Comparison of ENCODE assay signal across 18 cellular contexts in genomic region chr2:17583646-17584045, GRCh38. TPM values are rescaled to one million over a fixed set of nuclear protein-coding genes. Genes with fewer than 3 reads are reported as not detected.
A peak's percentile ranks its signal among the peaks of the same experiment; 100 is the strongest.
DNase-seq lines count a peak whose midpoint lies in the region; ATAC-seq and TF ChIP-seq lines count a peak whose summit lies in the region.
"Had no signal": no experiment of that assay in that cellular context is flagged by ENCODE, and none has a peak within 500 bp of the region (broad histone marks: within the 10 kb centered on the region; RNA-seq: fewer than 3 reads in every experiment).

No MANE protein-coding gene starts in this region.

- 60 to 66% methylated on average over 3 of the region's 3 CpGs for WGBS in heart right ventricle, 2 donors
- 83% methylated on average over 3 of the region's 3 CpGs for WGBS in mesenchymal stem cell

- H3K9ac ChIP-seq in mesenchymal stem cell (ENCODE audit: low read length): no peak overlapping the region
- H3K9ac ChIP-seq: BLaER1 had no signal

- H3K4me2 ChIP-seq in mesenchymal stem cell (ENCODE audit: low read length, poor library complexity, severe bottlenecking): no peak overlapping the region
- H3K4me2 ChIP-seq: A549, BLaER1 had no signal

- H3K4me3 Mint-ChIP-seq in activated T-cell treated with anti-CD3 and anti-CD28 coated beads, Interleukin-2, amount 50 U/mL, for 4 hours: no peak overlapping the region
- H3K4me3 Mint-ChIP-seq: CD4-positive, alpha-beta memory T cell had no signal

- H3K14ac ChIP-seq in mesenchymal stem cell (ENCODE audit: low read length in 2 of 2): no peak overlapping the region

- no peak overlapping the region for H4K91ac ChIP-seq in mesenchymal stem cell (ENCODE audit: low read length)

- intact Hi-C loops in heart right ventricle (cut with DNase I): no loop called here

- H2AFZ ChIP-seq in mesenchymal stem cell (ENCODE audit: low read depth, low read length): no peak overlapping the region

- peaks cover 10% of the 10 kb centered on the region for H3K27me3 Mint-ChIP-seq in activated T-cell treated with anti-CD3 and anti-CD28 coated beads, Interleukin-2, amount 50 U/mL, for 4 hours (ENCODE audit: low read depth)

- H3K79me1 ChIP-seq in mesenchymal stem cell (replicated peaks; ENCODE audit: low read length, poor library complexity, severe bottlenecking): peaks cover 3% of the 10 kb centered on the region

- H3K36me3 Mint-ChIP-seq in activated T-cell treated with anti-CD3 and anti-CD28 coated beads, Interleukin-2, amount 50 U/mL, for 4 hours (ENCODE audit: insufficient read depth): no peaks in the 10 kb centered on the region
- H3K36me3 Mint-ChIP-seq: CD4-positive, alpha-beta memory T cell had no signal

- no peaks in the 10 kb centered on the region for H3K4me1 Mint-ChIP-seq in activated T-cell treated with anti-CD3 and anti-CD28 coated beads, Interleukin-2, amount 50 U/mL, for 4 hours (ENCODE audit: low read depth)
- H3K4me1 Mint-ChIP-seq: CD4-positive, alpha-beta memory T cell had no signal

- no peaks in the 10 kb centered on the region for H3K9me3 Mint-ChIP-seq in activated T-cell treated with anti-CD3 and anti-CD28 coated beads, Interleukin-2, amount 50 U/mL, for 4 hours

- H3K4ac ChIP-seq in mesenchymal stem cell (ENCODE audit: low read depth in 1 of 2, low read length in 2 of 2): no peak overlapping the region

- no peak overlapping the region for H3K23ac ChIP-seq in mesenchymal stem cell (ENCODE audit: low read length in 2 of 2)

- no peak overlapping the region for H2BK5ac ChIP-seq in mesenchymal stem cell (ENCODE audit: low read depth, low read length, poor library complexity, severe bottlenecking)

- H3K27ac ChIP-seq in epithelial cell of prostate (peak overlapping the region; percentile 19), heart right ventricle (peak overlapping the region in 4 of 10 donors; percentile 10 to 48 (median 41)), mesenchymal stem cell (ENCODE audit: low read length, poor library complexity, severe bottlenecking) (no peak overlapping the region)
- H3K27ac ChIP-seq: A549, BLaER1, HL-60 had no signal

- DNase-seq in Ammon's horn (ENCODE audit: low spot score) (peak; percentile 14), NCI-H446 treated with DMSO at 0.1 percent for 48 hours (lab: John Stamatoyannopoulos, UW) (peak; percentile 55), epithelial cell of prostate (ENCODE audit: low read depth, low spot score) (no peak), heart right ventricle (peak in 1 of 2 donors; percentile 10), mesenchymal stem cell (no peak), mucosa of gallbladder (ENCODE audit: low spot score) (no peak)
- no peak for DNase-seq in activated T-cell treated with anti-CD3 and anti-CD28 coated beads, Interleukin-2, amount 50 U/mL, for 4 hours
- DNase-seq: Calu3; CD4-positive, alpha-beta memory T cell; IMR-90; NCI-H1048; NCI-H1436; NCI-H2029; NCI-H526 had no signal

- no peak overlapping the region for H2BK120ac ChIP-seq in mesenchymal stem cell (ENCODE audit: low read depth, low read length)

- H3K4me1 ChIP-seq in heart right ventricle: peaks cover 0 to 14% (median 4%) of the 10 kb centered on the region in 9 donors
- H3K4me1 ChIP-seq in mesenchymal stem cell (ENCODE audit: control insufficient read depth, insufficient read depth, low read depth, low read length): no peaks in the 10 kb centered on the region
- H3K4me1 ChIP-seq: A549, BLaER1 had no signal

- H3K4me3 ChIP-seq in heart right ventricle (no peak overlapping the region), mesenchymal stem cell (ENCODE audit: insufficient read depth in 1 of 2, low read depth in 1 of 2, low read length in 2 of 2) (no peak overlapping the region)
- H3K4me3 ChIP-seq: A549, BLaER1 had no signal

- H4K8ac ChIP-seq in mesenchymal stem cell (ENCODE audit: low read length): no peak overlapping the region

- H3K36me3 ChIP-seq in heart right ventricle: no peaks in the 10 kb centered on the region
- no peaks in the 10 kb centered on the region for H3K36me3 ChIP-seq in mesenchymal stem cell (ENCODE audit: control insufficient read depth in 1 of 2, insufficient read depth in 2 of 2, low read depth in 1 of 2, low read length in 2 of 2)
- H3K36me3 ChIP-seq: BLaER1 had no signal

- no peak overlapping the region for H2AK5ac ChIP-seq in mesenchymal stem cell (ENCODE audit: low read length, severe bottlenecking)

- H3K27me3 ChIP-seq in heart right ventricle (no peaks in the 10 kb centered on the region), mesenchymal stem cell (ENCODE audit: control insufficient read depth in 1 of 2, insufficient read depth in 1 of 2, low read length in 2 of 2) (no peaks in the 10 kb centered on the region)
- H3K27me3 ChIP-seq: BLaER1 had no signal

- no peak overlapping the region for H2BK15ac ChIP-seq in mesenchymal stem cell (ENCODE audit: low read depth, poor library complexity, severe bottlenecking)

- H2BK12ac ChIP-seq in mesenchymal stem cell (ENCODE audit: low read length in 2 of 2): no peak overlapping the region

- peak in 7 of 8 donors; percentile 46 to 89 (median 79) for ATAC-seq in heart right ventricle
- ATAC-seq in activated T-cell treated with anti-CD3 and anti-CD28 coated beads, Interleukin-2, amount 50 U/mL, for 4 hours: no peak
- ATAC-seq: A549 had no signal

- H3K18ac ChIP-seq in mesenchymal stem cell (ENCODE audit: low read depth in 1 of 2, low read length in 2 of 2): no peak overlapping the region

- no peaks in the 10 kb centered on the region for H3K9me3 ChIP-seq in heart right ventricle
- no peaks in the 10 kb centered on the region for H3K9me3 ChIP-seq in mesenchymal stem cell (ENCODE audit: control insufficient read depth, low read length)
- H3K9me3 ChIP-seq: A549, BLaER1 had no signal

- TF ChIP-seq CTCF in heart right ventricle (IDR thresholded peaks at IDR 0.05): no peak

RNA-seq across cellular contexts. Expression of gene VSNL1, which starts 43.1 kb away (rescaled TPM):
- total RNA-seq in heart right ventricle: 10 to 100 TPM; 10.1 to 24.3 (median 17.9) TPM
- 1 to 10 TPM; 5.9 to 9.8 TPM for polyA plus RNA-seq in heart right ventricle
- total RNA-seq in activated T-cell treated with anti-CD3 and anti-CD28 coated beads, Interleukin-2, amount 50 U/mL, for 4 hours: not detected
- 0.47 TPM for polyA plus RNA-seq in mesenchymal stem cell (2013, experiment 1 of 2)
- polyA plus RNA-seq in mesenchymal stem cell (2013, experiment 2 of 2): 0.74 TPM
- 0.23 TPM for total RNA-seq in mucosa of gallbladder
- total RNA-seq: Calu3; CD4-positive, alpha-beta memory T cell; HT1080 had no signal
- polyA plus RNA-seq: A549; CD4-positive, alpha-beta memory T cell had no signal

Comparison
In these comparisons a context has a peak if more than half of its experiments do, and no peak if none do; other contexts are left out.
1. DNase-seq: peak in Ammon's horn (single experiment) and NCI-H446 treated with DMSO at 0.1 percent for 48 hours (single experiment); none in epithelial cell of prostate (single experiment), activated T-cell treated with anti-CD3 and anti-CD28 coated beads, Interleukin-2, amount 50 U/mL, for 4 hours (single experiment), mesenchymal stem cell (single experiment) and mucosa of gallbladder (single experiment).
2. ATAC-seq: peak in heart right ventricle (7 of 8); none in activated T-cell treated with anti-CD3 and anti-CD28 coated beads, Interleukin-2, amount 50 U/mL, for 4 hours (0 of 2).